ENCODE assay signal across 8 cellular contexts in genomic region chr1:154955718-154956513, GRCh38. TPM values are rescaled to one million over a fixed set of nuclear protein-coding genes. Genes with fewer than 3 reads are reported as not detected.
DNase-seq lines count a peak whose midpoint lies in the region; ATAC-seq and TF ChIP-seq lines count a peak whose summit lies in the region.

A gene with protein sequence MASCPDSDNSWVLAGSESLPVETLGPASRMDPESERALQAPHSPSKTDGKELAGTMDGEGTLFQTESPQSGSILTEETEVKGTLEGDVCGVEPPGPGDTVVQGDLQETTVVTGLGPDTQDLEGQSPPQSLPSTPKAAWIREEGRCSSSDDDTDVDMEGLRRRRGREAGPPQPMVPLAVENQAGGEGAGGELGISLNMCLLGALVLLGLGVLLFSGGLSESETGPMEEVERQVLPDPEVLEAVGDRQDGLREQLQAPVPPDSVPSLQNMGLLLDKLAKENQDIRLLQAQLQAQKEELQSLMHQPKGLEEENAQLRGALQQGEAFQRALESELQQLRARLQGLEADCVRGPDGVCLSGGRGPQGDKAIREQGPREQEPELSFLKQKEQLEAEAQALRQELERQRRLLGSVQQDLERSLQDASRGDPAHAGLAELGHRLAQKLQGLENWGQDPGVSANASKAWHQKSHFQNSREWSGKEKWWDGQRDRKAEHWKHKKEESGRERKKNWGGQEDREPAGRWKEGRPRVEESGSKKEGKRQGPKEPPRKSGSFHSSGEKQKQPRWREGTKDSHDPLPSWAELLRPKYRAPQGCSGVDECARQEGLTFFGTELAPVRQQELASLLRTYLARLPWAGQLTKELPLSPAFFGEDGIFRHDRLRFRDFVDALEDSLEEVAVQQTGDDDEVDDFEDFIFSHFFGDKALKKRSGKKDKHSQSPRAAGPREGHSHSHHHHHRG (minus strand): TSS chr1:154956099. CDS start chr1:154953721, 2,378 bp downstream.

- peak within 1 kb of the TSS; percentile 80 for H3K27ac ChIP-seq in KMS-11
- 0 out of 2 replicates have a peak within 1 kb of the TSS, but pooled peaks have one; percentile 8 for H3K27ac ChIP-seq in PC-3 (ENCODE audit: low read length)

- H2AFZ ChIP-seq in KMS-11 (ENCODE audit: low read depth) = peak within 1 kb of the TSS; percentile 17
- H2AFZ ChIP-seq in PC-3 (ENCODE audit: low read length) = peak within 1 kb of the TSS; percentile 64

- TSS peak; percentile 2 for BruUV-seq in PC-3 (replicated peaks; lab: Mats Ljungman, UMichigan)

- ATAC-seq in GM21528 (IDR thresholded peaks at IDR 0.05; ENCODE audit: low FRiP score, unreplicated experiment) = peak; percentile 61
- ATAC-seq in PC-3 = peak; percentile 86

- H3K36me3 ChIP-seq in KMS-11 (ENCODE audit: insufficient read depth) = no peaks in the 10 kb centered on the region
- H3K36me3 ChIP-seq in PC-3 (ENCODE audit: low read depth, low read length) = peaks cover 8% of the 10 kb centered on the region; the same call in 1 of the 2 replicates

- H3K79me2 ChIP-seq in KMS-11 (ENCODE audit: insufficient read depth, low read depth) (peaks cover 50% of the 10 kb centered on the region), PC-3 (ENCODE audit: low read length) (peaks cover 18% of the 10 kb centered on the region)

- H3K9me3 ChIP-seq in PC-3 (ENCODE audit: low read length) = no peaks in the 10 kb centered on the region

- in situ Hi-C loops in Caki2 (cut with HindIII; ENCODE audit: low pct_unique_long_range_greater_than_20kb, low sequenced_read_pairs) = no loop called here

- H3K4me3 ChIP-seq in KMS-11 (IDR thresholded peaks at IDR 0.05; ENCODE audit: insufficient read depth, low read depth, low read length) = peak within 1 kb of the TSS; percentile 99
- H3K4me3 ChIP-seq in PC-3 (ENCODE audit: low read length) = peak within 1 kb of the TSS; percentile 69
- peak within 1 kb of the TSS; percentile 72 for H3K4me3 ChIP-seq in epithelial cell of esophagus (ENCODE audit: low read length)

- intact Hi-C loops in PC-3 (cut with micrococcal nuclease) = no loop called here

- CTCF ChIA-PET in PC-3 (lab: Charles Lee) = interaction anchor here (0.7 to 1.5 kb wide), 5 partner anchors 12 to 104 kb away, joined by 4 to 9 read pairs (median 7); partner anchors contain the start of gene LENEP

- peak; percentile 92 for DNase-seq in Caki2 (ENCODE audit: low read depth)
- peak; percentile 95 for DNase-seq in PC-3
- DNase-seq in activated T-cell treated with anti-CD3 and anti-CD28 coated beads for 48 hours (ENCODE audit: low read depth) = peak; percentile 69
- DNase-seq in epithelial cell of esophagus (ENCODE audit: low read depth) = peak; percentile 88
- DNase-seq in middle frontal gyrus (ENCODE audit: extremely low spot score, low spot score) = peak; percentile 89
- peak; percentile 47 for DNase-seq in stimulated activated CD8-positive, alpha-beta memory T cell treated with anti-CD3 and anti-CD28 coated beads, Interleukin-4, amount 100 ng/mL, for 24 hours (ENCODE audit: low read depth)

- peak within 1 kb of the TSS; percentile 62 for H3K4me2 ChIP-seq in KMS-11
- H3K4me2 ChIP-seq in PC-3 (ENCODE audit: low read length) = peak within 1 kb of the TSS; percentile 89

- H3K9ac ChIP-seq in KMS-11 (peak within 1 kb of the TSS; percentile 60), PC-3 (ENCODE audit: low read length) (peak within 1 kb of the TSS; percentile 35)

- no peaks in the 10 kb centered on the region for H3F3A ChIP-seq in PC-3 (ENCODE audit: low read length, unreplicated experiment)

- H3K27me3 ChIP-seq in KMS-11 (ENCODE audit: insufficient read depth, low read depth) = no peaks in the 10 kb centered on the region
- H3K27me3 ChIP-seq in PC-3 (ENCODE audit: low read length) = no peaks in the 10 kb centered on the region

- H4K20me1 ChIP-seq in KMS-11 (ENCODE audit: insufficient read depth) (no peaks in the 10 kb centered on the region), PC-3 (ENCODE audit: low read length) (no peaks in the 10 kb centered on the region)

- H3K9me2 ChIP-seq in PC-3 (replicated peaks; ENCODE audit: low read length) = no peaks in the 10 kb centered on the region

- TF ChIP-seq CTCF in KMS-11 (conservative IDR thresholded peaks at IDR 0.05; ENCODE audit: low read depth, low read length) (peak; percentile 82), PC-3 (conservative IDR thresholded peaks at IDR 0.05; ENCODE audit: low read depth, low read length) (peak; percentile 59), epithelial cell of esophagus (IDR thresholded peaks at IDR 0.05; ENCODE audit: insufficient read depth, low read depth, low read length, missing control alignments) (peak; percentile 27)

- POLR2A ChIA-PET in PC-3 (lab: Charles Lee; ENCODE audit: unreplicated experiment) = interaction anchor here (0.7 to 1.3 kb wide), 5 partner anchors 15 to 27 kb away, joined by 3 to 26 read pairs (median 5); no protein-coding TSS in a partner anchor

- peaks cover 72% of the 10 kb centered on the region for H3K4me1 ChIP-seq in KMS-11 (ENCODE audit: low read depth, poor library complexity, severe bottlenecking)
- peaks cover 21% of the 10 kb centered on the region for H3K4me1 ChIP-seq in PC-3 (ENCODE audit: insufficient read depth, low read length)

RNA-seq across cellular contexts. Expression of the gene that starts here (rescaled TPM):
- 19.2 and 33.0 TPM in 2 replicates for total RNA-seq in Caki2 (2014; rRNA removed; shearing (Covaris generic); ENCODE audit: low replicate concordance)
- 35.4 and 43.1 TPM in 2 replicates for total RNA-seq in PC-3 (2014; rRNA removed)

Comparison
In these comparisons a context has a peak if more than half of its experiments do, and no peak if none do; other contexts are left out.
1. Peak in every context shown above with its lines: DNase-seq, ATAC-seq, H3K4me3 ChIP-seq and H3K27ac ChIP-seq.
2. CTCF ChIP-seq: peak in every context shown above with its lines; median percentile 82 in KMS-11; 59 in PC-3; 27 in epithelial cell of esophagus.